23 cellular contexts compared by ENCODE assay signal in genomic region chr6:170503414-170503761, GRCh38.
"Had no signal": no experiment of that assay in that cellular context is flagged by ENCODE, and none has a peak within 500 bp of the region (broad histone marks: within the 10 kb centered on the region; RNA-seq: fewer than 3 reads in every experiment).

No MANE protein-coding gene starts in this region.

- H3K27me3 ChIP-seq: dorsolateral prefrontal cortex, gastrocnemius medialis had no signal

- DNase-seq: dermis blood vessel endothelial cell; dorsolateral prefrontal cortex; effector CD4-positive, alpha-beta T cell; effector memory CD4-positive, alpha-beta T cell; erythroblast; esophagus squamous epithelium; foreskin melanocyte; gastrocnemius medialis; glutamatergic neuron; head of caudate nucleus; heart right ventricle; hippocampal formation; left cardiac atrium; left lung; left ventricle myocardium superior; mammary epithelial cell; mesendoderm; midbrain had no signal

- H3K4me3 Mint-ChIP-seq: memory B cell had no signal

- ATAC-seq: esophagus mucosa, gastrocnemius medialis, heart right ventricle, left cardiac atrium, left lung, left ventricle myocardium superior had no signal

- H3K27ac ChIP-seq: coronary artery, dorsolateral prefrontal cortex, epithelial cell of prostate, esophagus squamous epithelium, gastrocnemius medialis, heart right ventricle, left lung had no signal

- H3K36me3 ChIP-seq: esophagus squamous epithelium, gastrocnemius medialis, heart right ventricle, left lung had no signal

- H3K9me3 ChIP-seq: gastrocnemius medialis had no signal

- H3K4me3 ChIP-seq: coronary artery, dorsolateral prefrontal cortex, esophagus squamous epithelium, gastrocnemius medialis, heart right ventricle, left lung, lung had no signal

- H3K4me1 ChIP-seq: esophagus squamous epithelium, heart right ventricle, left lung had no signal

- H3K4me1 Mint-ChIP-seq: memory B cell had no signal

- H3K27ac Mint-ChIP-seq: memory B cell had no signal
